8 cellular contexts compared by ENCODE assay signal in the genomic region with DNA sequence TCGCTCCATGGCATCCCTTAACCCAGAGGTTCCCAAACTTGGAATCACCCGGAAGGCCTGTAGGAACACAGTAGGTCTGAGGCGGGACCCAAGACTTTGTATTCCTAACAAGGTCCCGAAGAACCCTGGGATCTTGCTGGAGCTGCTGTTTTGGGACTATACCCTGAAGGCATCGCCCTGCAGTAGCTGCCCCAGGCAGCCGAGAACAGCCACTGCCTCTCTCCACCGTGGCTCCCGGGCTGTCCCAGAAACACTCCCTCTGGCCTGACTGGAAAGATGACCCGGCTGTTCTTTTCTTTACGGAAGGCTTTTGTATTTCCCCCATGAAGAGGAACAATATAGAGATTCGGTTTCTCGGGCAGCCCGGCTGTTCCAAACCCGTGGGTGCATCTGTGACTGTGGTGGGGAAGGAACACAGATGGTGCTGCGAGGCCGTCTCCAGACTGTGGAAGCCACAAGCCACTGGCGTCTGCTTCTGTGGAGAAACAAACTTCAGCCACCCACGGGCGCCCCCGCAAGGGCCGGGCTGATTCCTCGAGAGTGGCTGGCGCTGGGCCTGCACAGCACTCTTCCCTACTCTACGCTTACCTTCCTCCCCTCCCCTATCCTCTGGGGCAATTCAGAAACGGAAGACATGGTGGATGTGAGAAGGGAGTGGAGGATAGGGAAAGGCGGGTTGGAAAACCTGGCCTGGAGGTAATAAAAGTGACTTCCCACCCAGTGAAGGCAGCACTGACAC. TPM values are rescaled to one million over a fixed set of nuclear protein-coding genes. Genes with fewer than 3 reads are reported as not detected.
DNase-seq lines count a peak whose midpoint lies in the region; TF ChIP-seq lines count a peak whose summit lies in the region.

No MANE protein-coding gene starts in this region.

- peaks cover 3 to 9% of the 10 kb centered on the region in 2 donors for H3K4me1 ChIP-seq in neuronal stem cell (ENCODE audit: control insufficient read depth in 2 of 2, insufficient read depth in 1 of 2, low read depth in 1 of 2, low read length in 2 of 2)

- no peak overlapping the region for H3K4ac ChIP-seq in neuronal stem cell (ENCODE audit: low read length)

- no peak overlapping the region for H2AK5ac ChIP-seq in neuronal stem cell (ENCODE audit: low read depth, low read length)

- no peak overlapping the region for H4K91ac ChIP-seq in neuronal stem cell (ENCODE audit: low read depth, low read length, poor library complexity)

- no peaks in the 10 kb centered on the region for H3K79me1 ChIP-seq in neuronal stem cell (ENCODE audit: low read depth, low read length)

- H3K9me3 ChIP-seq in neuronal stem cell (replicated peaks in 1 of 2; ENCODE audit: control insufficient read depth in 2 of 2, insufficient read depth in 1 of 2, low read depth in 1 of 2, low read length in 2 of 2) = no peaks in the 10 kb centered on the region

- H3K14ac ChIP-seq in neuronal stem cell (ENCODE audit: low read length) = no peak overlapping the region

- no peak overlapping the region for H4K8ac ChIP-seq in neuronal stem cell (ENCODE audit: low read depth, low read length)

- WGBS in neuronal stem cell (ENCODE audit: extremely low coverage in 2 of 2, insufficient read length in 2 of 2, insufficient replicate concordance in 1 of 2), 2 donors = no CpG with 5 or more reads among the region's 26 CpGs

- H2AFZ ChIP-seq in neuronal stem cell (ENCODE audit: low read length) = peak overlapping the region; percentile 79

- H3K4me3 ChIP-seq in fibroblast of pulmonary artery (replicated peaks; ENCODE audit: low read depth, low read length) = no peak overlapping the region
- H3K4me3 ChIP-seq in neuronal stem cell (ENCODE audit: low read length in 2 of 2) = no peak overlapping the region

- peak overlapping the region; percentile 44 for H3K23ac ChIP-seq in neuronal stem cell (ENCODE audit: low read depth, low read length, poor library complexity)

- no peak overlapping the region for H2BK5ac ChIP-seq in neuronal stem cell (ENCODE audit: low read length)

- H2BK15ac ChIP-seq in neuronal stem cell (ENCODE audit: low read length) = no peak overlapping the region

- no peak for TF ChIP-seq POLR2A in erythroblast (IDR thresholded peaks at IDR 0.05; ENCODE audit: low read length)

- no peak overlapping the region for H3K4me2 ChIP-seq in neuronal stem cell (ENCODE audit: insufficient read depth, low read length, poor library complexity, severe bottlenecking)

- H3K36me3 ChIP-seq in neuronal stem cell (replicated peaks in 1 of 2; ENCODE audit: control insufficient read depth in 2 of 2, insufficient read depth in 2 of 2, low read length in 2 of 2) = no peaks in the 10 kb centered on the region

- H2BK12ac ChIP-seq in neuronal stem cell (ENCODE audit: low read length) = no peak overlapping the region

- H3K27me3 ChIP-seq in neuronal stem cell (ENCODE audit: control insufficient read depth in 3 of 3, insufficient read depth in 3 of 3, low read depth in 1 of 3, low read length in 3 of 3) = no peaks in the 10 kb centered on the region

- H3K9ac ChIP-seq in neuronal stem cell (ENCODE audit: low read depth, low read length, poor library complexity) = peak overlapping the region; percentile 37

- TF ChIP-seq CTCF in fibroblast of pulmonary artery (IDR thresholded peaks at IDR 0.05; ENCODE audit: low read length, missing control alignments) = no peak

- peak overlapping the region; percentile 92 for H3K18ac ChIP-seq in neuronal stem cell (ENCODE audit: low read length)

- H2BK120ac ChIP-seq in neuronal stem cell (ENCODE audit: low read depth, low read length) = no peak overlapping the region

- DNase-seq in Daoy (ENCODE audit: low read depth) = peak; percentile 75
- DNase-seq in NCI-H2029 treated with DMSO at 0.1 percent for 48 hours (lab: John Stamatoyannopoulos, UW) = peak; percentile 7
- peak; percentile 33 for DNase-seq in fibroblast of pulmonary artery (ENCODE audit: low read depth)
- peak; percentile 24 for DNase-seq in neuronal stem cell (ENCODE audit: low spot score)
- DNase-seq in SHP77 (lab: John Stamatoyannopoulos, UW) = no peak
- no peak for DNase-seq in T-helper 1 cell
- no peak for DNase-seq in erythroblast (lab: John Stamatoyannopoulos, UW)
- DNase-seq in HuH-7 (ENCODE audit: low spot score) = no peak

- H3K27ac ChIP-seq in neuronal stem cell (replicated peaks; ENCODE audit: low read length) = no peak overlapping the region

RNA-seq across cellular contexts. Expression of a gene that starts 33.8 kb away (rescaled TPM):
- total RNA-seq in Daoy (2014; rRNA removed; shearing (Covaris generic)) = 4.4 and 4.8 TPM in 2 replicates
- 6.6 TPM for polyA plus RNA-seq in neuronal stem cell (2013, experiment 1 of 2)
- polyA plus RNA-seq in neuronal stem cell (2013, experiment 2 of 2) = 6.6 TPM

RNA-seq across cellular contexts. Expression of a gene that starts 58.5 kb away (rescaled TPM):
- 6.3 and 8.0 TPM in 2 replicates for total RNA-seq in Daoy (2014; rRNA removed; shearing (Covaris generic))
- 12.0 TPM for polyA plus RNA-seq in neuronal stem cell (2013, experiment 1 of 2)
- polyA plus RNA-seq in neuronal stem cell (2013, experiment 2 of 2) = 12.9 TPM

Comparison
In these comparisons a context has a peak if more than half of its experiments do, and no peak if none do; other contexts are left out.
1. DNase-seq: peak in Daoy (single experiment), NCI-H2029 treated with DMSO at 0.1 percent for 48 hours (single experiment), fibroblast of pulmonary artery (single experiment) and neuronal stem cell (single experiment); none in SHP77 (0 of 2), T-helper 1 cell (0 of 5), erythroblast (0 of 2) and HuH-7 (single experiment).